In the genomic region with DNA sequence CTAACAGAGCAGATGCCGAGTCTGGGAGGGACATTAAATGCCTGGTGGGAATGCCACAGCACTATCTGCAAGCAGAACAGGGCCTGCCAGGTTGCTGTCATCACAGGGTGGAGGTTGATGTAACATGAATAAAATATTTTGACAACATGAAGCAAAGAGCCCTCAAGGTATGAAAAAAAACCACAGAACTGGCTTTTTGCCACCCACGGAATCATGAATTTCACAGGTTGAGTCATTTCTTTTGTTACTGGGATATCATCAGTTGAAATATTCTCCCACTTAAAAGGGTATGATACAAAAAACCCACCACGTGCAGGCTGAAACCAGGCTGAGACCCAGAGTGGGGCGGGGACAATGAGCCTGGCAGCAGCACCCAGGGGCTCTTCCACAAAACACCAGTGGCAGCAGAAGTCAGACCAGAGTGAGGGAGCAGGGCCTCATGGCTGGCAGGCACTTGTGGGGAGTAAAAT, we compare ENCODE assay signal across 9 cellular contexts.
DNase-seq lines count a peak whose midpoint lies in the region; ATAC-seq, FAIRE-seq and TF ChIP-seq lines count a peak whose summit lies in the region.
"Had no signal": no experiment of that assay in that cellular context is flagged by ENCODE, and none has a peak within 500 bp of the region (broad histone marks: within the 10 kb centered on the region; RNA-seq: fewer than 3 reads in every experiment).

No MANE protein-coding gene starts in this region.

- peak; percentile 66 for DNase-seq in HCEC 1CT
- peak; percentile 85 for DNase-seq in RCC 7860 (ENCODE audit: low spot score)
- peak; percentile 27 for DNase-seq in fibroblast of gingiva (ENCODE audit: low read depth)
- peak; percentile 11 for DNase-seq in stimulated activated CD4-positive, alpha-beta T cell treated with anti-CD3 and anti-CD28 coated beads, Interleukin-4, amount 100 ng/mL, for 24 hours
- DNase-seq in erythroblast (lab: John Stamatoyannopoulos, UW), result no peak
- DNase-seq in NCI-H446 treated with DMSO at 0.1 percent for 48 hours (lab: John Stamatoyannopoulos, UW), result no peak
- no peak for DNase-seq in islet precursor cell
- DNase-seq: NCI-H1417 treated with DMSO at 0.1 percent for 48 hours had no signal

- no peak for ATAC-seq in HG03571 (IDR thresholded peaks at IDR 0.05; ENCODE audit: unreplicated experiment)

- peak; percentile 94 for FAIRE-seq in RCC 7860 (lab: Jason Lieb, UNC)

- TF ChIP-seq POLR2A in erythroblast (IDR thresholded peaks at IDR 0.05; ENCODE audit: low read length), result no peak

Comparison
In these comparisons a context has a peak if more than half of its experiments do, and no peak if none do; other contexts are left out.
1. DNase-seq: peak in HCEC 1CT (single experiment), RCC 7860 (single experiment), fibroblast of gingiva (single experiment) and stimulated activated CD4-positive, alpha-beta T cell treated with anti-CD3 and anti-CD28 coated beads, Interleukin-4, amount 100 ng/mL, for 24 hours (single experiment); none in erythroblast (0 of 2), NCI-H446 treated with DMSO at 0.1 percent for 48 hours (single experiment) and islet precursor cell (single experiment).